ENCODE assay signal across 8 cellular contexts in the genomic region with DNA sequence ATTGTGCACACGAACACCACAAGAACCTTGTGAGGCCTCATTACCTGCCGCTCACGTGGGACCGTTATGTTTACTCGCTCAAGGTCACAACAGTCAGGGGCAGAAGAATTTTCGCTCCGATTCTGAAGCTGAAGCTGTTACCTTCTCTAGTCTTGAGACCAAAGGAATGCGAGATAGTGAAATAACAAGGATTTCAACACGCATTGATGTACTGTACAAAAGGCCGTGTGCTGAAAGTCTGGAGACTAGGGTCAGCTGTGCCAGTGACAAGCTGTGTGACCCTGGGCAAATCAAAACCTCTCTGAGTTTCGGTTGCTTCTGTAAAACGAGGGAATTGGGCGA. TPM values are rescaled to one million over a fixed set of nuclear protein-coding genes. Genes with fewer than 3 reads are reported as not detected.
DNase-seq lines count a peak whose midpoint lies in the region; ATAC-seq, FAIRE-seq and TF ChIP-seq lines count a peak whose summit lies in the region.

No MANE protein-coding gene starts in this region.

- no peak overlapping the region for H3K27ac ChIP-seq in AG04450 (ENCODE audit: low read depth, low read length)
- H3K27ac ChIP-seq in MM.1S (ENCODE audit: low read length) = peak overlapping the region; percentile 83; the same call in 1 of the 2 replicates
- H3K27ac ChIP-seq in right cardiac atrium (ENCODE audit: low read length) = peak overlapping the region; percentile 75
- peak overlapping the region; percentile 87 to 98 for H3K27ac ChIP-seq in small intestine (ENCODE audit: low read depth in 1 of 2, low read length in 1 of 2)

- in situ Hi-C loops in GM13976 (cut with MboI; ENCODE audit: low sequenced_read_pairs, unreplicated experiment) = no loop called here

- ATAC-seq in GM21447 (IDR thresholded peaks at IDR 0.05; ENCODE audit: unreplicated experiment) (peak; percentile 32), right cardiac atrium (peak; percentile 4 to 12), HG03469 (IDR thresholded peaks at IDR 0.05; ENCODE audit: unreplicated experiment) (no peak)

- H4K20me1 ChIP-seq in MM.1S (ENCODE audit: insufficient read depth, low read length) = no peaks in the 10 kb centered on the region

- 3% methylated on average over 13 of the region's 13 CpGs for WGBS in right cardiac atrium
- 1 to 6% (median 3%) methylated on average over 13 of the region's 13 CpGs for WGBS in small intestine, 3 donors

- H2AFZ ChIP-seq in MM.1S (ENCODE audit: low read length) = peak overlapping the region; percentile 90

- DNase-seq in AG04450 (ENCODE audit: low read depth, low spot score) (no peak), MM.1S (peak; percentile 56), right cardiac atrium (peak in 1 of 3 donors; percentile 66), small intestine (peak; percentile 63), GM13976 (ENCODE audit: low spot score) (no peak)
- peak; percentile 82 for DNase-seq in activated effector memory CD4-positive, alpha-beta T cell treated with anti-CD3 and anti-CD28 coated beads, Interleukin-2, amount 50 U/mL, for 16 hours

- H3K4me1 ChIP-seq in MM.1S (ENCODE audit: low read length) (peaks cover 13% of the 10 kb centered on the region), right cardiac atrium (ENCODE audit: control insufficient read depth, insufficient read depth, low read length) (peaks cover 6% of the 10 kb centered on the region), small intestine (ENCODE audit: control insufficient read depth in 2 of 2, insufficient read depth in 1 of 2, low read depth in 1 of 2, low read length in 1 of 2) (peaks cover 0 to 2% of the 10 kb centered on the region in 2 donors)

- POLR2A ChIA-PET in AG04450 (lab: Yijun Ruan, JAX) = interaction anchor here (0.6 to 1.2 kb wide), 2 partner anchors 11 to 66 kb away, joined by 3 to 6 read pairs; no protein-coding TSS in a partner anchor

- H3K9ac ChIP-seq in MM.1S (ENCODE audit: low read length) = peak overlapping the region; percentile 91

- H3K27me3 ChIP-seq in AG04450 (ENCODE audit: control insufficient read depth, insufficient read depth, low read length) (no peaks in the 10 kb centered on the region), MM.1S (replicated peaks; ENCODE audit: insufficient read depth, low read length) (no peaks in the 10 kb centered on the region), right cardiac atrium (ENCODE audit: control insufficient read depth, insufficient read depth) (no peaks in the 10 kb centered on the region), small intestine (ENCODE audit: control insufficient read depth in 2 of 2, insufficient read depth in 2 of 2, low read length in 2 of 2) (no peaks in the 10 kb centered on the region)

- H3K9me3 ChIP-seq in AG04450 (ENCODE audit: control insufficient read depth, insufficient read depth, low read length) (no peaks in the 10 kb centered on the region), MM.1S (replicated peaks; ENCODE audit: insufficient read depth, low read length) (no peaks in the 10 kb centered on the region), right cardiac atrium (ENCODE audit: control insufficient read depth, low read length) (no peaks in the 10 kb centered on the region), small intestine (ENCODE audit: control insufficient read depth, low read depth) (no peaks in the 10 kb centered on the region)

- peaks cover 5% of the 10 kb centered on the region; the same call in 1 of the 2 replicates for H3K79me2 ChIP-seq in MM.1S (ENCODE audit: low read length)

- H3K4me2 ChIP-seq in MM.1S (ENCODE audit: low read depth, low read length) = peak overlapping the region; percentile 97

- intact Hi-C loops in right cardiac atrium (cut with DNase I) = loop anchor here in 3 of 4 donors (5.0 to 10.0 kb wide), 3 partner anchors 103 to 121 kb away; a partner anchor contains a TSS

- H3F3A ChIP-seq in MM.1S (ENCODE audit: insufficient read depth, low read length) = peaks cover 13% of the 10 kb centered on the region; the same call in 1 of the 2 replicates

- no peaks in the 10 kb centered on the region for H3K36me3 ChIP-seq in MM.1S (replicated peaks; ENCODE audit: insufficient read depth, low read length)
- H3K36me3 ChIP-seq in small intestine (ENCODE audit: control insufficient read depth in 2 of 2, insufficient read depth in 2 of 2, low read length in 2 of 2) = no peaks in the 10 kb centered on the region

- no peak for FAIRE-seq in small intestine (lab: Jason Lieb, UNC)

- CTCF ChIA-PET in AG04450 (lab: Charles Lee) = interaction anchor here (1.1 to 1.2 kb wide), 2 partner anchors 23 to 445 kb away, joined by 4 to 5 read pairs; no protein-coding TSS in a partner anchor

- TF ChIP-seq CTCF in AG04450 (IDR thresholded peaks at IDR 0.05; ENCODE audit: low read depth, low read length) = no peak
- no peak for TF ChIP-seq CTCF in MM.1S (IDR thresholded peaks at IDR 0.05; ENCODE audit: low read length)
- no peak for TF ChIP-seq CTCF in GM13976 (IDR thresholded peaks at IDR 0.05; ENCODE audit: borderline replicate concordance, control extremely low read depth, extremely low read depth, insufficient read depth, missing control alignments)

- H3K4me3 ChIP-seq in AG04450 (ENCODE audit: low read depth, low read length) (peak overlapping the region; percentile 55), MM.1S (ENCODE audit: low read length) (peak overlapping the region; percentile 81), right cardiac atrium (ENCODE audit: low read length) (peak overlapping the region; percentile 60), small intestine (ENCODE audit: low read depth in 1 of 2, low read length in 2 of 2) (peak overlapping the region; percentile 72 to 81)

- H3K9me2 ChIP-seq in MM.1S (replicated peaks; ENCODE audit: insufficient read depth, low read length) = no peaks in the 10 kb centered on the region

RNA-seq across cellular contexts. Expression of a gene that starts 0.6 kb away (rescaled TPM):
- polyA plus RNA-seq in AG04450 (2011; rRNA removed) (3.5 and 7.3 TPM in 2 replicates), right cardiac atrium (0.84 TPM), small intestine (1 to 10 TPM in 1 of 3 donors, under 1 TPM in 2; 0.45 to 1.4 (median 0.54) TPM)
- 7.5 and 7.9 TPM in 2 replicates for polyA minus RNA-seq in AG04450 (2011; rRNA and poly(A)+ RNA removed)
- 1 to 10 TPM; 3.7 to 8.9 (median 6.2) TPM for total RNA-seq in right cardiac atrium

Comparison
In these comparisons a context has a peak if more than half of its experiments do, and no peak if none do; other contexts are left out.
1. DNase-seq: peak in MM.1S (single experiment), activated effector memory CD4-positive, alpha-beta T cell treated with anti-CD3 and anti-CD28 coated beads, Interleukin-2, amount 50 U/mL, for 16 hours (single experiment) and small intestine (single experiment); none in AG04450 (single experiment) and GM13976 (single experiment).
2. Peak in every context shown above with its lines, with median percentiles within 50 percentile points of each other: H3K4me3 ChIP-seq.